ENCODE assay signal across 15 cellular contexts in the genomic region with DNA sequence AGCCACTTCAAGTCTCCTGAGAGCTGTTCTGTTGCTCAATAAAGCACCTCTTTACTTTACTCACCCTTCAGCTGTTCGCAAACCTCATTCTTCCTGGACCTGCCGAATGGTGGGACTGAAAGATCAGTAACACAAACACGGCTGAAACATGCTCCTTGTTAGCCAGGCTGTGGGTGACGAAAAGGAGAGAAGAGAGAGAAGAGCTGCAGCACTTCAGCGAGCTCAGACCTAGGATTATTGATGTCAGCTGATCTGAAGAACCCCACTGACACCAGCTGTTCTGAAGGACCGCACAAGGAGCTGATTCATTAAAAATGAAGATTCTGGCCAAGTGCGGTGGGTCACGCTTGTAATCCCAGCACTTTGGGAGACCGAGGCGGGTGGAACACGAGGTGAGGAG.
A peak's percentile ranks its signal among the peaks of the same experiment; 100 is the strongest.
DNase-seq lines count a peak whose midpoint lies in the region; ATAC-seq and TF ChIP-seq lines count a peak whose summit lies in the region.
"Had no signal": no experiment of that assay in that cellular context is flagged by ENCODE, and none has a peak within 500 bp of the region (broad histone marks: within the 10 kb centered on the region; RNA-seq: fewer than 3 reads in every experiment).

No MANE protein-coding gene starts in this region.

- no peaks in the 10 kb centered on the region for H3F3A ChIP-seq in GM23338 (replicated peaks; ENCODE audit: low read depth)

- H3K4me3 ChIP-seq in GM23338: no peak overlapping the region
- H3K4me3 ChIP-seq in SJCRH30: peak overlapping the region; percentile 9
- H3K4me3 ChIP-seq: BLaER1 treated with 17β-estradiol and CSF1 and Interleukin-3, amounts not matched to agents 10 nM and 100 nM had no signal

- H3K4me2 ChIP-seq in GM23338: no peak overlapping the region
- H3K4me2 ChIP-seq: BLaER1 treated with 17β-estradiol and CSF1 and Interleukin-3, amounts not matched to agents 10 nM and 100 nM had no signal

- H3K36me3 Mint-ChIP-seq in GM23338 (ENCODE audit: low read depth): no peaks in the 10 kb centered on the region
- H3K36me3 Mint-ChIP-seq: CD8-positive, alpha-beta T cell; IgD-negative memory B cell had no signal

- H3K79me2 ChIP-seq in GM23338 (replicated peaks; ENCODE audit: insufficient read depth): no peaks in the 10 kb centered on the region

- no peaks in the 10 kb centered on the region for H3K9me3 Mint-ChIP-seq in GM23338

- no peaks in the 10 kb centered on the region for H3K4me1 Mint-ChIP-seq in GM23338
- H3K4me1 Mint-ChIP-seq: B cell, IgD-negative memory B cell had no signal

- H3K4me3 Mint-ChIP-seq in GM23338: no peak overlapping the region
- H3K4me3 Mint-ChIP-seq: B cell; CD8-positive, alpha-beta T cell; IgD-negative memory B cell had no signal

- H3K36me3 ChIP-seq in GM23338 (ENCODE audit: insufficient read depth) (no peaks in the 10 kb centered on the region), SJCRH30 (no peaks in the 10 kb centered on the region; the same call in 1 of the 2 replicates)
- H3K36me3 ChIP-seq: BLaER1 treated with 17β-estradiol and CSF1 and Interleukin-3, amounts not matched to agents 10 nM and 100 nM had no signal

- TF ChIP-seq CTCF in GM23338 (conservative IDR thresholded peaks at IDR 0.05; ENCODE audit: low read depth in 2 of 2): no peak

- H3K9me3 ChIP-seq in SJCRH30 (replicated peaks): no peaks in the 10 kb centered on the region
- H3K9me3 ChIP-seq: BLaER1 treated with 17β-estradiol and CSF1 and Interleukin-3, amounts not matched to agents 10 nM and 100 nM had no signal

- DNase-seq in GM23338 (ENCODE audit: low spot score) (no peak), NCI-H510A (lab: John Stamatoyannopoulos, UW) (peak; percentile 17), SJCRH30 (peak; percentile 90 to 97), HK-2 (ENCODE audit: unreplicated experiment) (no peak)
- DNase-seq: Calu3; CD8-positive, alpha-beta T cell; GDM1; HCEC 1CT; KG1 had no signal

- H3K27me3 ChIP-seq in GM23338 (ENCODE audit: insufficient read depth): no peaks in the 10 kb centered on the region
- no peaks in the 10 kb centered on the region for H3K27me3 ChIP-seq in SJCRH30
- H3K27me3 ChIP-seq: BLaER1 treated with 17β-estradiol and CSF1 and Interleukin-3, amounts not matched to agents 10 nM and 100 nM had no signal

- H3K4me1 ChIP-seq in GM23338 (ENCODE audit: insufficient read depth): no peaks in the 10 kb centered on the region
- peaks cover 12% of the 10 kb centered on the region for H3K4me1 ChIP-seq in SJCRH30
- H3K4me1 ChIP-seq: BLaER1 treated with 17β-estradiol and CSF1 and Interleukin-3, amounts not matched to agents 10 nM and 100 nM had no signal

- H3K27me3 Mint-ChIP-seq in GM23338 (ENCODE audit: insufficient read depth, low read depth, poor library complexity): no peaks in the 10 kb centered on the region
- H3K27me3 Mint-ChIP-seq: B cell, IgD-negative memory B cell had no signal

- ATAC-seq in GM23338 (no peak), GM19023 (IDR thresholded peaks at IDR 0.05; ENCODE audit: unreplicated experiment) (no peak), GM18868 (IDR thresholded peaks at IDR 0.05; ENCODE audit: unreplicated experiment) (no peak)
- ATAC-seq: CD8-positive, alpha-beta T cell; HepG2 had no signal

- H3K9me2 ChIP-seq in GM23338 (ENCODE audit: insufficient read depth): no peaks in the 10 kb centered on the region

- H3K27ac Mint-ChIP-seq in GM23338: no peak overlapping the region
- H3K27ac Mint-ChIP-seq: B cell; CD8-positive, alpha-beta T cell; IgD-negative memory B cell had no signal

- no peaks in the 10 kb centered on the region for H4K20me1 ChIP-seq in GM23338 (replicated peaks; ENCODE audit: insufficient read depth)
- H4K20me1 ChIP-seq: BLaER1 treated with 17β-estradiol and CSF1 and Interleukin-3, amounts not matched to agents 10 nM and 100 nM had no signal

- H3K27ac ChIP-seq in GM23338 (ENCODE audit: low read depth) (no peak overlapping the region), SJCRH30 (peak overlapping the region; percentile 57)
- H3K27ac ChIP-seq: BLaER1 treated with 17β-estradiol and CSF1 and Interleukin-3, amounts not matched to agents 10 nM and 100 nM had no signal

- peak overlapping the region; percentile 23; the same call in 1 of the 2 replicates for H2AFZ ChIP-seq in GM23338

TF ChIP-seq in GM23338, 12 proteins besides CTCF, POLR2A, EP300 and RAD21:
- TF ChIP-seq, protein P1, sequence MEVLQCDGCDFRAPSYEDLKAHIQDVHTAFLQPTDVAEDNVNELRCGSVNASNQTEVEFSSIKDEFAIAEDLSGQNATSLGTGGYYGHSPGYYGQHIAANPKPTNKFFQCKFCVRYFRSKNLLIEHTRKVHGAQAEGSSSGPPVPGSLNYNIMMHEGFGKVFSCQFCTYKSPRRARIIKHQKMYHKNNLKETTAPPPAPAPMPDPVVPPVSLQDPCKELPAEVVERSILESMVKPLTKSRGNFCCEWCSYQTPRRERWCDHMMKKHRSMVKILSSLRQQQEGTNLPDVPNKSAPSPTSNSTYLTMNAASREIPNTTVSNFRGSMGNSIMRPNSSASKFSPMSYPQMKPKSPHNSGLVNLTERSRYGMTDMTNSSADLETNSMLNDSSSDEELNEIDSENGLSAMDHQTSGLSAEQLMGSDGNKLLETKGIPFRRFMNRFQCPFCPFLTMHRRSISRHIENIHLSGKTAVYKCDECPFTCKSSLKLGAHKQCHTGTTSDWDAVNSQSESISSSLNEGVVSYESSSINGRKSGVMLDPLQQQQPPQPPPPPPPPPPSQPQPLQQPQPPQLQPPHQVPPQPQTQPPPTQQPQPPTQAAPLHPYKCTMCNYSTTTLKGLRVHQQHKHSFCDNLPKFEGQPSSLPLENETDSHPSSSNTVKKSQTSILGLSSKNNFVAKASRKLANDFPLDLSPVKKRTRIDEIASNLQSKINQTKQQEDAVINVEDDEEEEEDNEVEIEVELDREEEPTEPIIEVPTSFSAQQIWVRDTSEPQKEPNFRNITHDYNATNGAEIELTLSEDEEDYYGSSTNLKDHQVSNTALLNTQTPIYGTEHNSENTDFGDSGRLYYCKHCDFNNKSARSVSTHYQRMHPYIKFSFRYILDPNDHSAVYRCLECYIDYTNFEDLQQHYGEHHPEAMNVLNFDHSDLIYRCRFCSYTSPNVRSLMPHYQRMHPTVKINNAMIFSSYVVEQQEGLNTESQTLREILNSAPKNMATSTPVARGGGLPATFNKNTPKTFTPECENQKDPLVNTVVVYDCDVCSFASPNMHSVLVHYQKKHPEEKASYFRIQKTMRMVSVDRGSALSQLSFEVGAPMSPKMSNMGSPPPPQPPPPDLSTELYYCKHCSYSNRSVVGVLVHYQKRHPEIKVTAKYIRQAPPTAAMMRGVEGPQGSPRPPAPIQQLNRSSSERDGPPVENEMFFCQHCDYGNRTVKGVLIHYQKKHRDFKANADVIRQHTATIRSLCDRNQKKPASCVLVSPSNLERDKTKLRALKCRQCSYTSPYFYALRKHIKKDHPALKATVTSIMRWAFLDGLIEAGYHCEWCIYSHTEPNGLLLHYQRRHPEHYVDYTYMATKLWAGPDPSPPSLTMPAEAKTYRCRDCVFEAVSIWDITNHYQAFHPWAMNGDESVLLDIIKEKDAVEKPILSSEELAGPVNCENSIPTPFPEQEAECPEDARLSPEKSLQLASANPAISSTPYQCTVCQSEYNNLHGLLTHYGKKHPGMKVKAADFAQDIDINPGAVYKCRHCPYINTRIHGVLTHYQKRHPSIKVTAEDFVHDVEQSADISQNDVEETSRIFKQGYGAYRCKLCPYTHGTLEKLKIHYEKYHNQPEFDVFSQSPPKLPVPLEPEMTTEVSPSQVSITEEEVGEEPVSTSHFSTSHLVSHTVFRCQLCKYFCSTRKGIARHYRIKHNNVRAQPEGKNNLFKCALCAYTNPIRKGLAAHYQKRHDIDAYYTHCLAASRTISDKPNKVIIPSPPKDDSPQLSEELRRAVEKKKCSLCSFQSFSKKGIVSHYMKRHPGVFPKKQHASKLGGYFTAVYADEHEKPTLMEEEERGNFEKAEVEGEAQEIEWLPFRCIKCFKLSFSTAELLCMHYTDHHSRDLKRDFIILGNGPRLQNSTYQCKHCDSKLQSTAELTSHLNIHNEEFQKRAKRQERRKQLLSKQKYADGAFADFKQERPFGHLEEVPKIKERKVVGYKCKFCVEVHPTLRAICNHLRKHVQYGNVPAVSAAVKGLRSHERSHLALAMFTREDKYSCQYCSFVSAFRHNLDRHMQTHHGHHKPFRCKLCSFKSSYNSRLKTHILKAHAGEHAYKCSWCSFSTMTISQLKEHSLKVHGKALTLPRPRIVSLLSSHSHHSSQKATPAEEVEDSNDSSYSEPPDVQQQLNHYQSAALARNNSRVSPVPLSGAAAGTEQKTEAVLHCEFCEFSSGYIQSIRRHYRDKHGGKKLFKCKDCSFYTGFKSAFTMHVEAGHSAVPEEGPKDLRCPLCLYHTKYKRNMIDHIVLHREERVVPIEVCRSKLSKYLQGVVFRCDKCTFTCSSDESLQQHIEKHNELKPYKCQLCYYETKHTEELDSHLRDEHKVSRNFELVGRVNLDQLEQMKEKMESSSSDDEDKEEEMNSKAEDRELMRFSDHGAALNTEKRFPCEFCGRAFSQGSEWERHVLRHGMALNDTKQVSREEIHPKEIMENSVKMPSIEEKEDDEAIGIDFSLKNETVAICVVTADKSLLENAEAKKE (CRISPR knock-in tag; IDR thresholded peaks at IDR 0.05): no peak
- TF ChIP-seq EZH2phosphoT487 (IDR thresholded peaks at IDR 0.05; ENCODE audit: unreplicated experiment) (no peak), JUNB (IDR thresholded peaks at IDR 0.05; ENCODE audit: unreplicated experiment) (no peak), STAT1 (IDR thresholded peaks at IDR 0.05; ENCODE audit: unreplicated experiment) (no peak), POLR2AphosphoS5 (IDR thresholded peaks at IDR 0.05; ENCODE audit: low read depth) (no peak), CREB1 (CRISPR knock-in tag; IDR thresholded peaks at IDR 0.05; ENCODE audit: low read depth) (no peak)
- TF ChIP-seq, protein P2, sequence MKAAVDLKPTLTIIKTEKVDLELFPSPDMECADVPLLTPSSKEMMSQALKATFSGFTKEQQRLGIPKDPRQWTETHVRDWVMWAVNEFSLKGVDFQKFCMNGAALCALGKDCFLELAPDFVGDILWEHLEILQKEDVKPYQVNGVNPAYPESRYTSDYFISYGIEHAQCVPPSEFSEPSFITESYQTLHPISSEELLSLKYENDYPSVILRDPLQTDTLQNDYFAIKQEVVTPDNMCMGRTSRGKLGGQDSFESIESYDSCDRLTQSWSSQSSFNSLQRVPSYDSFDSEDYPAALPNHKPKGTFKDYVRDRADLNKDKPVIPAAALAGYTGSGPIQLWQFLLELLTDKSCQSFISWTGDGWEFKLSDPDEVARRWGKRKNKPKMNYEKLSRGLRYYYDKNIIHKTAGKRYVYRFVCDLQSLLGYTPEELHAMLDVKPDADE (IDR thresholded peaks at IDR 0.05): no peak

Comparison
In these comparisons a context has a peak if more than half of its experiments do, and no peak if none do; other contexts are left out.
1. DNase-seq: peak in NCI-H510A (single experiment) and SJCRH30 (2 of 2); none in GM23338 (single experiment) and HK-2 (single experiment).